8 cellular contexts compared by ENCODE assay signal in the genomic region with DNA sequence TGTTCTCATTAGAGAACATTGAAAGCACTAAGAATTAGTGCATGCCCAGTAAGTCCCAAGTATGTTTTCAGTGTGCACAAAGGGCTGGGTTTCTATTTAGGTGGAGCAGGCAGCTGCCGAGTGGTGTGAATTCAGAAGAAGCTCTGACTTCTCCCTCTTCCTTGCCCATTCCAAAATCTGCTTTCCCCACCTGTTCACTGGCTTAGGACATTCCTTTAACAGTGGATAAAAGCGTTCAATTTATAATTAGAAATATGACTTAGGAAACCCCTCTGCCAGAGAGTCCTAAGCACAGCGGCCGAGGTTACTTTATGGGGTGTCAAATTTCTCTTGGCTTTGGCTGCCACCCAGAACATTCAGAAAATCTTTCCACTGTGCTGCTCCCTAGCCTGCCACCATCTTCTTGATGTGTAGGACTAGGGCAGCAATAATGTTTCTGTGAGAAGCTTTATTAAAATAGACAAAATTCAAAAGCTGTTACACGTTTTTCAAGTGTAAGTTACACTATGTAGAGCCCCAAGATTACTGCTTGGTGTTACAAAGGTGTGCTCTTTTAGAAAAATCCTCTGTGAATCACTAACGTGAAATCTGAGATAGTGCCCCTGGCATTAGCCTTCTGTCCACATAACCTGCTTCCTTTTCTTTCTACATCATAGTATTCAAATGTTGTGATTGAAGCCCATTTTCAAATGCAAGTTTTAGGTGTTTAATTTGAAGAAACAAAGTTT.
A peak's percentile ranks its signal among the peaks of the same experiment; 100 is the strongest.
DNase-seq lines count a peak whose midpoint lies in the region; ATAC-seq and TF ChIP-seq lines count a peak whose summit lies in the region.
"Had no signal": no experiment of that assay in that cellular context is flagged by ENCODE, and none has a peak within 500 bp of the region (broad histone marks: within the 10 kb centered on the region; RNA-seq: fewer than 3 reads in every experiment).

No MANE protein-coding gene starts in this region.

- H3K27me3 ChIP-seq in right atrium auricular region (no peaks in the 10 kb centered on the region), thoracic aorta (replicated peaks; ENCODE audit: insufficient read depth) (no peaks in the 10 kb centered on the region)
- H3K27me3 ChIP-seq: testis had no signal

- H3K9me3 ChIP-seq in right atrium auricular region (no peaks in the 10 kb centered on the region), thoracic aorta (no peaks in the 10 kb centered on the region)
- H3K9me3 ChIP-seq: testis had no signal

- H3K4me1 ChIP-seq in right atrium auricular region (peaks cover 0 to 14% of the 10 kb centered on the region in 2 donors), thoracic aorta (ENCODE audit: control insufficient read depth in 1 of 2, low read depth in 2 of 2) (peaks cover 0 to 15% of the 10 kb centered on the region in 2 donors)
- H3K4me1 ChIP-seq: testis had no signal

- H3K27ac ChIP-seq in right atrium auricular region = peak overlapping the region in 1 of 2 donors; percentile 42
- peak overlapping the region; percentile 16 to 33 for H3K27ac ChIP-seq in thoracic aorta
- H3K27ac ChIP-seq: testis had no signal

- DNase-seq in Kasumi-1 (lab: John Stamatoyannopoulos, UW) (peak; percentile 20 to 39), right atrium auricular region (ENCODE audit: low spot score) (no peak), thoracic aorta (ENCODE audit: low spot score) (no peak), GM20000 (ENCODE audit: low spot score) (no peak)
- no peak for DNase-seq in stimulated activated CD4-positive, alpha-beta T cell treated with anti-CD3 and anti-CD28 coated beads, Interleukin-15, amount 100 ng/mL, for 24 hours
- DNase-seq in activated CD4-positive, alpha-beta T cell treated with anti-CD3 and anti-CD28 coated beads for 4 hours = no peak
- DNase-seq: testis had no signal

- H3K36me3 ChIP-seq in right atrium auricular region (no peaks in the 10 kb centered on the region), thoracic aorta (no peaks in the 10 kb centered on the region)

- no peak for TF ChIP-seq CTCF in right atrium auricular region (IDR thresholded peaks at IDR 0.05)
- no peak for TF ChIP-seq CTCF in thoracic aorta (IDR thresholded peaks at IDR 0.05)
- TF ChIP-seq CTCF in GM20000 (IDR thresholded peaks at IDR 0.05; ENCODE audit: extremely low read depth, missing control alignments) = no peak

- H3K4me3 ChIP-seq in right atrium auricular region = peak overlapping the region; percentile 13 to 35
- H3K4me3 ChIP-seq in thoracic aorta = peak overlapping the region; percentile 60
- H3K4me3 ChIP-seq: testis had no signal

- ATAC-seq in SK-N-SH treated with all-trans-retinoic acid at 6 μM for 48 hours (peak; percentile 98), thoracic aorta (ENCODE audit: insufficient number of reproducible peaks, low FRiP score, low read depth) (peak; percentile 51)

TF ChIP-seq in SK-N-SH treated with all-trans-retinoic acid at 6 μM for 48 hours, 23 proteins besides CTCF, POLR2A, EP300 and RAD21:
- TF ChIP-seq GLIS3 (CRISPR knock-in tag; IDR thresholded peaks at IDR 0.05) (no peak), ZC3H10 (CRISPR knock-in tag; IDR thresholded peaks at IDR 0.05) (no peak), CSDC2 (CRISPR knock-in tag; IDR thresholded peaks at IDR 0.05) (no peak), SNAI2 (CRISPR knock-in tag; IDR thresholded peaks at IDR 0.05) (no peak), ZNF70 (CRISPR knock-in tag; IDR thresholded peaks at IDR 0.05) (no peak), ZFP30 (CRISPR knock-in tag; IDR thresholded peaks at IDR 0.05) (no peak), PPARA (CRISPR knock-in tag; IDR thresholded peaks at IDR 0.05; ENCODE audit: borderline replicate concordance) (no peak), ZNF565 (CRISPR knock-in tag; conservative IDR thresholded peaks at IDR 0.05; ENCODE audit: low read depth) (no peak), ARNTL (CRISPR knock-in tag; IDR thresholded peaks at IDR 0.05; ENCODE audit: borderline replicate concordance, low read depth) (no peak)

Comparison
In these comparisons a context has a peak if more than half of its experiments do, and no peak if none do; other contexts are left out.
1. DNase-seq: peak in Kasumi-1 (2 of 2); none in right atrium auricular region (single experiment), thoracic aorta (single experiment), stimulated activated CD4-positive, alpha-beta T cell treated with anti-CD3 and anti-CD28 coated beads, Interleukin-15, amount 100 ng/mL, for 24 hours (single experiment), activated CD4-positive, alpha-beta T cell treated with anti-CD3 and anti-CD28 coated beads for 4 hours (0 of 2) and GM20000 (single experiment).